Comparison of ENCODE assay signal across 37 cellular contexts in the genomic region with DNA sequence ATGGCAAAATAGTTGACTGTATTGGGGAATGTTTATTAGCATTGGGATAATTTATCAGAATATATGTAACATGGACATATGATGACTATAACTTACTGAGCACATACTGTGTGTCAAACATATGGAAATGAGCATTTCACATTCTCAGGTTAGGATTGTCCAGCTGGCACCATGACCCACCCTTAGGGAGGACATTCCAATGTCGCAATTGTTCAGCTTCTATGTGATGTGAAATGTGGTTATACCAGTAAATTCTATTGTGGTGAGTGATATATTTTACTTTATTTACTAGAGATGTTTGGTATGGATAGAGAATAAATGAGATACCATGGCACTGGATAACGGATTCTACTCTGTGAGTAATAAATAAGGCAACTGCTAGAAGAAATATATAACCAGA. TPM values are rescaled to one million over a fixed set of nuclear protein-coding genes. Genes with fewer than 3 reads are reported as not detected.
"Had no signal": no experiment of that assay in that cellular context is flagged by ENCODE, and none has a peak within 500 bp of the region (broad histone marks: within the 10 kb centered on the region; RNA-seq: fewer than 3 reads in every experiment).

No MANE protein-coding gene starts in this region.

- H3K27me3 Mint-ChIP-seq: activated B cell treated with CpG ODN at 0.5 μM for 24 hours; activated CD4-positive, alpha-beta memory T cell treated with anti-CD3 and anti-CD28 coated beads for 36 hours; activated CD4-positive, alpha-beta T cell treated with anti-CD3 and anti-CD28 coated beads, Interleukin-2, amount 10 ng/mL, durations not matched to agents 24 days and 14 days; activated CD8-positive, alpha-beta T cell treated with anti-CD3 and anti-CD28 coated beads for 36 hours; activated naive CD8-positive, alpha-beta T cell treated with anti-CD3 and anti-CD28 coated beads, Interleukin-2, amount 10 ng/mL, durations not matched to agents 7 days and 5 days; activated T-helper 17 cell treated with anti-CD3 and anti-CD28 coated beads, Interleukin-2, amount 50 U/mL, for 72 hours; brain; T-helper 17 cell had no signal

- H3K4me3 ChIP-seq: ascending aorta had no signal

- H3K4me3 Mint-ChIP-seq: activated B cell treated with CpG ODN at 0.5 μM for 24 hours; activated CD4-positive, alpha-beta memory T cell treated with anti-CD3 and anti-CD28 coated beads for 36 hours; activated CD4-positive, alpha-beta T cell treated with anti-CD3 and anti-CD28 coated beads, Interleukin-2, amount 10 ng/mL, durations not matched to agents 24 days and 14 days; activated CD8-positive, alpha-beta T cell treated with anti-CD3 and anti-CD28 coated beads for 36 hours; activated naive CD4-positive, alpha-beta T cell treated with anti-CD3 and anti-CD28 coated beads for 36 hours; activated naive CD8-positive, alpha-beta T cell treated with anti-CD3 and anti-CD28 coated beads, Interleukin-2, amount 10 ng/mL, durations not matched to agents 7 days and 5 days; activated naive CD8-positive, alpha-beta T cell treated with anti-CD3 and anti-CD28 coated beads, Interleukin-2, amount 50 U/mL, for 24 hours; activated T-cell treated with anti-CD3 and anti-CD28 coated beads, Interleukin-2, amount 50 U/mL, for 4 hours; activated T-cell treated with anti-CD3 and anti-CD28 coated beads, Interleukin-2, amount 50 U/mL, for 72 hours; activated T-helper 1 cell treated with anti-CD3 and anti-CD28 coated beads, Interleukin-12 subunit alpha, Interleukin-12 subunit beta, Interleukin-2, Interleukin-4 antibody, amounts not matched to agents 30 ng/mL and 10 ng/mL and 1 ng/mL, durations not matched to agents 14 hours and 24 hours and 36 hours; activated T-helper 17 cell treated with anti-CD3 and anti-CD28 coated beads, Interleukin-2, amount 50 U/mL, for 72 hours; brain; T-helper 17 cell had no signal

- DNase-seq: activated B cell treated with CpG ODN at 0.5 μM for 24 hours; activated CD4-positive, alpha-beta memory T cell treated with anti-CD3 and anti-CD28 coated beads for 36 hours; activated CD4-positive, alpha-beta T cell treated with anti-CD3 and anti-CD28 coated beads for 4 hours; activated CD4-positive, alpha-beta T cell treated with anti-CD3 and anti-CD28 coated beads, Interleukin-2, amount 10 ng/mL, durations not matched to agents 24 days and 14 days; activated CD4-positive, alpha-beta T cell treated with anti-CD3 and anti-CD28 coated beads, Interleukin-2, amount 50 U/mL, for 1 hour; activated CD4-positive, alpha-beta T cell treated with anti-CD3 and anti-CD28 coated beads, Interleukin-2, amount 50 U/mL, for 4 hours; activated CD4-positive, CD25-positive, alpha-beta regulatory T cell treated with anti-CD3 and anti-CD28 coated beads, Interleukin-2, amount 50 U/mL, for 72 hours; activated CD8-positive, alpha-beta memory T cell treated with anti-CD3 and anti-CD28 coated beads, Interleukin-2, amount 50 U/mL, for 4 hours; activated CD8-positive, alpha-beta T cell treated with anti-CD3 and anti-CD28 coated beads for 36 hours; activated effector memory CD4-positive, alpha-beta T cell treated with anti-CD3 and anti-CD28 coated beads, Interleukin-2, amount 50 U/mL, for 16 hours; activated gamma-delta T cell treated with Interleukin-2 at 50 U/mL for 16 hours; activated naive CD4-positive, alpha-beta T cell; activated naive CD4-positive, alpha-beta T cell treated with anti-CD3 and anti-CD28 coated beads for 36 hours; activated naive CD4-positive, alpha-beta T cell treated with anti-CD3 and anti-CD28 coated beads, Interleukin-2, amount 50 U/mL, for 16 hours; activated naive CD8-positive, alpha-beta T cell treated with anti-CD3 and anti-CD28 coated beads, Interleukin-2, amount 10 ng/mL, durations not matched to agents 7 days and 5 days; activated naive CD8-positive, alpha-beta T cell treated with anti-CD3 and anti-CD28 coated beads, Interleukin-2, amount 50 U/mL, for 24 hours; activated T-cell treated with anti-CD3 and anti-CD28 coated beads for 4 hours; activated T-cell treated with anti-CD3 and anti-CD28 coated beads, Interleukin-2, amount 50 U/mL, for 1 hour; activated T-cell treated with anti-CD3 and anti-CD28 coated beads, Interleukin-2, amount 50 U/mL, for 4 hours; activated T-cell treated with anti-CD3 and anti-CD28 coated beads, Interleukin-2, amount 50 U/mL, for 72 hours; amygdala; anterior cingulate cortex; central memory CD4-positive, alpha-beta T cell; SW 1271; T-helper 17 cell had no signal

- ATAC-seq: activated CD8-positive, alpha-beta T cell treated with anti-CD3 and anti-CD28 coated beads for 36 hours; activated naive CD4-positive, alpha-beta T cell treated with anti-CD3 and anti-CD28 coated beads, Interleukin-2, amount 50 U/mL, for 72 hours; activated naive CD8-positive, alpha-beta T cell treated with anti-CD3 and anti-CD28 coated beads, Interleukin-2, amount 50 U/mL, for 24 hours; activated T-cell treated with anti-CD3 and anti-CD28 coated beads, Interleukin-2, amount 50 U/mL, for 4 hours; activated T-cell treated with anti-CD3 and anti-CD28 coated beads, Interleukin-2, amount 50 U/mL, for 72 hours; activated T-helper 17 cell treated with anti-CD3 and anti-CD28 coated beads, Interleukin-2, amount 50 U/mL, for 72 hours; T-helper 17 cell had no signal

- H3K27ac ChIP-seq: ascending aorta, VCaP had no signal

- FAIRE-seq: TTC549 had no signal

- H3K27me3 ChIP-seq: ascending aorta had no signal

- H3K36me3 Mint-ChIP-seq: activated CD4-positive, alpha-beta memory T cell treated with anti-CD3 and anti-CD28 coated beads for 36 hours; activated naive CD4-positive, alpha-beta T cell treated with anti-CD3 and anti-CD28 coated beads, Interleukin-2, amount 50 U/mL, for 72 hours; activated naive CD8-positive, alpha-beta T cell treated with anti-CD3 and anti-CD28 coated beads, Interleukin-2, amount 10 ng/mL, durations not matched to agents 7 days and 5 days; brain had no signal

- H3K9me3 Mint-ChIP-seq: activated naive CD4-positive, alpha-beta T cell treated with anti-CD3 and anti-CD28 coated beads for 36 hours; activated naive CD8-positive, alpha-beta T cell treated with anti-CD3 and anti-CD28 coated beads, Interleukin-2, amount 50 U/mL, for 24 hours; activated T-helper 17 cell treated with anti-CD3 and anti-CD28 coated beads, Interleukin-2, amount 50 U/mL, for 72 hours had no signal

- H3K9me3 ChIP-seq: ascending aorta had no signal

- H3K4me1 Mint-ChIP-seq: activated B cell treated with CpG ODN at 0.5 μM for 24 hours; activated CD4-positive, alpha-beta T cell treated with anti-CD3 and anti-CD28 coated beads, Interleukin-2, amount 10 ng/mL, durations not matched to agents 24 days and 14 days; activated naive CD8-positive, alpha-beta T cell treated with anti-CD3 and anti-CD28 coated beads, Interleukin-2, amount 10 ng/mL, durations not matched to agents 7 days and 5 days; activated naive CD8-positive, alpha-beta T cell treated with anti-CD3 and anti-CD28 coated beads, Interleukin-2, amount 50 U/mL, for 24 hours; activated T-helper 17 cell treated with anti-CD3 and anti-CD28 coated beads, Interleukin-2, amount 50 U/mL, for 72 hours; brain; T-helper 17 cell had no signal

- H3K4me1 ChIP-seq: ascending aorta had no signal

- H3K36me3 ChIP-seq: ascending aorta had no signal

- H3K27ac Mint-ChIP-seq: activated B cell treated with CpG ODN at 0.5 μM for 24 hours; activated CD4-positive, alpha-beta memory T cell treated with anti-CD3 and anti-CD28 coated beads for 36 hours; activated CD4-positive, alpha-beta T cell treated with anti-CD3 and anti-CD28 coated beads, Interleukin-2, amount 10 ng/mL, durations not matched to agents 24 days and 14 days; activated CD8-positive, alpha-beta T cell treated with anti-CD3 and anti-CD28 coated beads for 36 hours; activated naive CD4-positive, alpha-beta T cell treated with anti-CD3 and anti-CD28 coated beads for 36 hours; activated naive CD4-positive, alpha-beta T cell treated with anti-CD3 and anti-CD28 coated beads, Interleukin-2, amount 50 U/mL, for 72 hours; activated naive CD8-positive, alpha-beta T cell treated with anti-CD3 and anti-CD28 coated beads, Interleukin-2, amount 10 ng/mL, durations not matched to agents 7 days and 5 days; activated naive CD8-positive, alpha-beta T cell treated with anti-CD3 and anti-CD28 coated beads, Interleukin-2, amount 50 U/mL, for 24 hours; activated T-cell treated with anti-CD3 and anti-CD28 coated beads, Interleukin-2, amount 50 U/mL, for 72 hours; activated T-helper 1 cell treated with anti-CD3 and anti-CD28 coated beads, Interleukin-12 subunit alpha, Interleukin-12 subunit beta, Interleukin-2, Interleukin-4 antibody, amounts not matched to agents 30 ng/mL and 10 ng/mL and 1 ng/mL, durations not matched to agents 14 hours and 24 hours and 36 hours; activated T-helper 17 cell treated with anti-CD3 and anti-CD28 coated beads, Interleukin-2, amount 50 U/mL, for 72 hours; brain; T-helper 17 cell had no signal

RNA-seq across cellular contexts. Expression of gene OR4A47, which starts 50.4 kb away (rescaled TPM):
- total RNA-seq: activated B cell treated with CpG ODN at 0.5 μM for 24 hours; activated CD4-positive, alpha-beta memory T cell treated with anti-CD3 and anti-CD28 coated beads for 36 hours; activated CD4-positive, alpha-beta T cell treated with anti-CD3 and anti-CD28 coated beads, Interleukin-2, amount 10 ng/mL, durations not matched to agents 24 days and 14 days; activated CD8-positive, alpha-beta memory T cell treated with anti-CD3 and anti-CD28 coated beads for 36 hours; activated CD8-positive, alpha-beta T cell treated with anti-CD3 and anti-CD28 coated beads for 36 hours; activated naive CD4-positive, alpha-beta T cell treated with anti-CD3 and anti-CD28 coated beads for 36 hours; activated naive CD4-positive, alpha-beta T cell treated with anti-CD3 and anti-CD28 coated beads, Interleukin-2, amount 50 U/mL, for 72 hours; activated naive CD8-positive, alpha-beta T cell treated with anti-CD3 and anti-CD28 coated beads, Interleukin-2, amount 10 ng/mL, durations not matched to agents 7 days and 5 days; activated T-cell treated with anti-CD3 and anti-CD28 coated beads, Interleukin-2, amount 50 U/mL, for 4 hours; activated T-cell treated with anti-CD3 and anti-CD28 coated beads, Interleukin-2, amount 50 U/mL, for 72 hours; activated T-helper 1 cell treated with anti-CD3 and anti-CD28 coated beads, Interleukin-12 subunit alpha, Interleukin-12 subunit beta, Interleukin-2, Interleukin-4 antibody, amounts not matched to agents 30 ng/mL and 10 ng/mL and 1 ng/mL, durations not matched to agents 14 hours and 24 hours and 36 hours; activated T-helper 17 cell treated with anti-CD3 and anti-CD28 coated beads, Interleukin-2, amount 50 U/mL, for 72 hours; ascending aorta; cardiac septum; T-helper 1 cell treated with Interleukin-12 subunit alpha and Interleukin-12 subunit beta and Interleukin-4 antibody, amounts not matched to agents 30 ng/mL and 1 ng/mL, for 36 hours; T-helper 17 cell; T-helper 2 cell treated with Interferon-gamma antibody and Interleukin-4, amounts not matched to agents 100 ng/mL and 5 ng/mL, for 36 hours had no signal
- polyA plus RNA-seq: adipose tissue had no signal
